Comparison of ENCODE assay signal across 25 cellular contexts in the genomic region with DNA sequence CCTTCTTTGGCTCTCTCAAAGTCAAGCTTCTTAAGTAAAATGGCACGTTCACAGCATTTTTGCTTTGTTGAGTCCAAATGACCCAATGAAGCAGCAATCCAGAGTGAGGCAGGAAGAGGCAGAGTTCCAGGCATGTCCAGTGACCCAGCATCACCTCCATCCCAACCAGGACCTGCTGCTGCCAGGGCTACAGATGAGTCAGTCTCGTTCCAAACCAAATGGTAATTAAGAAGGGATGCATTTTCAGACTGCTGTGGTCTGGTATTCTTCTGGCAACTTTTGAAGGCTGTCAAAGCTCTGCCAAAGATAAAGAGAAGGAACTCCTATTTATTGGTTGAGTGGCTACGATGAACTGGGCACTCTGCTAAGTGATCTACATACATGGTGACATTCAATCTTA.
DNase-seq lines count a peak whose midpoint lies in the region; ATAC-seq and TF ChIP-seq lines count a peak whose summit lies in the region.
"Had no signal": no experiment of that assay in that cellular context is flagged by ENCODE, and none has a peak within 500 bp of the region (broad histone marks: within the 10 kb centered on the region; RNA-seq: fewer than 3 reads in every experiment).

No MANE protein-coding gene starts in this region.

- no peak for TF ChIP-seq CTCF in SK-N-SH (IDR thresholded peaks at IDR 0.05)
- no peak for TF ChIP-seq CTCF in fibroblast of lung (conservative IDR thresholded peaks at IDR 0.05 in 1 of 2, IDR thresholded peaks at IDR 0.05 in 1 of 2; ENCODE audit: low read depth in 1 of 2, low read length in 2 of 2)

- no peak overlapping the region for H3K27ac Mint-ChIP-seq in stimulated activated memory B cell treated with anti-CD40 and anti-IgM and Interleukin-4, amounts not matched to agents 10 μg/mL and 1 μg/mL and 100 μg/mL, for 72 hours
- H3K27ac Mint-ChIP-seq: activated naive CD4-positive, alpha-beta T cell treated with anti-CD3 and anti-CD28 coated beads, Interleukin-2, amount 10 ng/mL, durations not matched to agents 7 days and 5 days; B cell had no signal

- no peak overlapping the region for H3K9ac ChIP-seq in SK-N-SH
- H3K9ac ChIP-seq in fibroblast of lung (ENCODE audit: insufficient read depth, low read length): no peak overlapping the region
- H3K9ac ChIP-seq: KMS-11 had no signal

- H3K9me3 ChIP-seq in SK-N-SH: no peaks in the 10 kb centered on the region
- no peaks in the 10 kb centered on the region for H3K9me3 ChIP-seq in fibroblast of lung (ENCODE audit: control insufficient read depth, insufficient read depth, low read depth, low read length)
- H3K9me3 ChIP-seq: breast epithelium, sigmoid colon had no signal

- H3K27me3 Mint-ChIP-seq in stimulated activated memory B cell treated with anti-CD40 and anti-IgM and Interleukin-4, amounts not matched to agents 10 μg/mL and 1 μg/mL and 100 μg/mL, for 72 hours: peaks cover 13% of the 10 kb centered on the region
- H3K27me3 Mint-ChIP-seq: activated naive CD4-positive, alpha-beta T cell treated with anti-CD3 and anti-CD28 coated beads, Interleukin-2, amount 10 ng/mL, durations not matched to agents 7 days and 5 days had no signal

- intact Hi-C loops in sciatic nerve (cut with DNase I): no loop called here

- 14% methylated on average over 3 of the region's 3 CpGs for WGBS in SK-N-SH (ENCODE audit: low lambda C conversion rate)

- POLR2A ChIA-PET in SK-N-SH (lab: Yijun Ruan, JAX): no interaction called here

- no peak overlapping the region for H2AFZ ChIP-seq in SK-N-SH (ENCODE audit: low read depth)
- no peak overlapping the region for H2AFZ ChIP-seq in fibroblast of lung (ENCODE audit: low read length)

- H3K4me1 ChIP-seq in SK-N-SH (ENCODE audit: control insufficient read depth in 1 of 2, insufficient read depth in 2 of 2, low read depth in 1 of 2, low read length in 1 of 2): no peaks in the 10 kb centered on the region
- H3K4me1 ChIP-seq in fibroblast of lung (ENCODE audit: control insufficient read depth, extremely low read depth, insufficient read depth, low read length): peaks cover 5% of the 10 kb centered on the region
- H3K4me1 ChIP-seq: breast epithelium, left lung had no signal

- H3K9me3 Mint-ChIP-seq in stimulated activated memory B cell treated with anti-CD40 and anti-IgM and Interleukin-4, amounts not matched to agents 10 μg/mL and 1 μg/mL and 100 μg/mL, for 72 hours: peaks cover 7% of the 10 kb centered on the region

- no peaks in the 10 kb centered on the region for H3F3A ChIP-seq in SK-N-SH (replicated peaks; ENCODE audit: insufficient read depth)

- TF ChIP-seq RAD21 in SK-N-SH (IDR thresholded peaks at IDR 0.05; ENCODE audit: low read length): no peak

- H3K4me3 ChIP-seq in SK-N-SH (ENCODE audit: low read depth in 2 of 2, low read length in 1 of 2) (no peak overlapping the region), fibroblast of lung (replicated peaks in 1 of 4; ENCODE audit: control extremely low read depth in 1 of 4, insufficient read depth in 1 of 4, low read depth in 3 of 4, low read length in 4 of 4) (no peak overlapping the region)
- H3K4me3 ChIP-seq: breast epithelium, dorsolateral prefrontal cortex, left lung, sigmoid colon had no signal

- CTCF ChIA-PET in SK-N-SH (lab: Yijun Ruan, JAX): interaction anchor here (0.8 kb wide), 1 partner anchor 70 kb away, joined by 3 read pairs; no protein-coding TSS in a partner anchor

- H3K27ac ChIP-seq in SK-N-SH (ENCODE audit: low read depth in 2 of 2, low read length in 1 of 2): no peak overlapping the region
- no peak overlapping the region for H3K27ac ChIP-seq in fibroblast of lung (ENCODE audit: insufficient read depth, low read length)
- H3K27ac ChIP-seq: breast epithelium, dorsolateral prefrontal cortex, HL-60, KMS-11, left lung, sigmoid colon had no signal

- peak; percentile 91 for ATAC-seq in sciatic nerve
- ATAC-seq in stimulated activated memory B cell treated with anti-CD40 and anti-IgM and Interleukin-4, amounts not matched to agents 10 μg/mL and 1 μg/mL and 100 μg/mL, for 72 hours: no peak
- ATAC-seq: esophagus mucosa, left lung, Panc1 had no signal

- no peaks in the 10 kb centered on the region for H3K36me3 Mint-ChIP-seq in stimulated activated memory B cell treated with anti-CD40 and anti-IgM and Interleukin-4, amounts not matched to agents 10 μg/mL and 1 μg/mL and 100 μg/mL, for 72 hours
- H3K36me3 Mint-ChIP-seq: activated naive CD4-positive, alpha-beta T cell treated with anti-CD3 and anti-CD28 coated beads, Interleukin-2, amount 10 ng/mL, durations not matched to agents 7 days and 5 days had no signal

- H3K9me2 ChIP-seq in SK-N-SH: no peaks in the 10 kb centered on the region

- no peaks in the 10 kb centered on the region for H3K4me1 Mint-ChIP-seq in stimulated activated memory B cell treated with anti-CD40 and anti-IgM and Interleukin-4, amounts not matched to agents 10 μg/mL and 1 μg/mL and 100 μg/mL, for 72 hours
- H3K4me1 Mint-ChIP-seq: activated naive CD4-positive, alpha-beta T cell treated with anti-CD3 and anti-CD28 coated beads, Interleukin-2, amount 10 ng/mL, durations not matched to agents 7 days and 5 days; B cell had no signal

- H3K4me3 Mint-ChIP-seq in stimulated activated memory B cell treated with anti-CD40 and anti-IgM and Interleukin-4, amounts not matched to agents 10 μg/mL and 1 μg/mL and 100 μg/mL, for 72 hours: no peak overlapping the region
- H3K4me3 Mint-ChIP-seq: activated naive CD4-positive, alpha-beta T cell treated with anti-CD3 and anti-CD28 coated beads, Interleukin-2, amount 10 ng/mL, durations not matched to agents 7 days and 5 days; B cell had no signal

- H3K36me3 ChIP-seq in SK-N-SH (replicated peaks in 1 of 2; ENCODE audit: control insufficient read depth in 1 of 2, insufficient read depth in 2 of 2, low read length in 1 of 2) (no peaks in the 10 kb centered on the region), fibroblast of lung (ENCODE audit: control insufficient read depth, insufficient read depth, low read length) (no peaks in the 10 kb centered on the region)
- H3K36me3 ChIP-seq: breast epithelium, left lung, sigmoid colon had no signal

- peak; percentile 69 for DNase-seq in EL
- DNase-seq in SK-N-SH: no peak
- DNase-seq in fibroblast of lung (ENCODE audit: low read depth in 2 of 2): peak; percentile 65 to 95
- no peak for DNase-seq in sciatic nerve (ENCODE audit: low spot score)
- DNase-seq in NCI-H2029 treated with DMSO at 0.1 percent for 48 hours (lab: John Stamatoyannopoulos, UW): no peak
- no peak for DNase-seq in inferior parietal cortex (ENCODE audit: extremely low spot score)
- no peak for DNase-seq in NCI-H510A (lab: John Stamatoyannopoulos, UW)
- DNase-seq: activated CD4-positive, alpha-beta T cell treated with anti-CD3 and anti-CD28 coated beads, Interleukin-2, amount 50 U/mL, for 4 hours; activated naive CD4-positive, alpha-beta T cell treated with anti-CD3 and anti-CD28 coated beads, Interleukin-2, amount 10 ng/mL, durations not matched to agents 7 days and 5 days; activated T-cell treated with anti-CD3 and anti-CD28 coated beads for 4 hours; dorsolateral prefrontal cortex; GDM1; left lung; NCI-H1417; NCI-H2171 treated with DMSO at 0.1 percent for 48 hours; sigmoid colon; stimulated activated CD4-positive, alpha-beta T cell treated with anti-CD3 and anti-CD28 coated beads, Interleukin-4, amount 100 ng/mL, for 1 hour; substantia nigra had no signal

- TF ChIP-seq EP300 in SK-N-SH (IDR thresholded peaks at IDR 0.05; ENCODE audit: borderline replicate concordance in 1 of 2, low read depth in 1 of 2, low read length in 1 of 2): peak in 1 of 2 experiments; percentile 17; a peak in 1 of 4 replicates

- H3K27me3 ChIP-seq in SK-N-SH (ENCODE audit: insufficient read depth) (peaks cover 24% of the 10 kb centered on the region; the same call in 1 of the 2 replicates), fibroblast of lung (ENCODE audit: control insufficient read depth, insufficient read depth, low read length) (no peaks in the 10 kb centered on the region)
- H3K27me3 ChIP-seq: breast epithelium, dorsolateral prefrontal cortex, left lung, sigmoid colon had no signal

- H3K79me2 ChIP-seq in SK-N-SH (ENCODE audit: insufficient read depth): no peaks in the 10 kb centered on the region
- H3K79me2 ChIP-seq in fibroblast of lung (ENCODE audit: control insufficient read depth, insufficient read depth, low read length): no peaks in the 10 kb centered on the region

- H4K20me1 ChIP-seq in SK-N-SH (ENCODE audit: insufficient read depth) (no peaks in the 10 kb centered on the region), fibroblast of lung (ENCODE audit: control insufficient read depth, extremely low read depth, insufficient read depth, low read length) (no peaks in the 10 kb centered on the region)

- H3K4me2 ChIP-seq in SK-N-SH (no peak overlapping the region), fibroblast of lung (ENCODE audit: extremely low read depth, insufficient read depth, low read length) (no peak overlapping the region)
- H3K4me2 ChIP-seq: KMS-11 had no signal

TF ChIP-seq in SK-N-SH, 30 proteins besides CTCF, POLR2A, EP300 and RAD21 (continues in another document):
- TF ChIP-seq, protein P1, sequence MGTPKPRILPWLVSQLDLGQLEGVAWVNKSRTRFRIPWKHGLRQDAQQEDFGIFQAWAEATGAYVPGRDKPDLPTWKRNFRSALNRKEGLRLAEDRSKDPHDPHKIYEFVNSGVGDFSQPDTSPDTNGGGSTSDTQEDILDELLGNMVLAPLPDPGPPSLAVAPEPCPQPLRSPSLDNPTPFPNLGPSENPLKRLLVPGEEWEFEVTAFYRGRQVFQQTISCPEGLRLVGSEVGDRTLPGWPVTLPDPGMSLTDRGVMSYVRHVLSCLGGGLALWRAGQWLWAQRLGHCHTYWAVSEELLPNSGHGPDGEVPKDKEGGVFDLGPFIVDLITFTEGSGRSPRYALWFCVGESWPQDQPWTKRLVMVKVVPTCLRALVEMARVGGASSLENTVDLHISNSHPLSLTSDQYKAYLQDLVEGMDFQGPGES (IDR thresholded peaks at IDR 0.05; ENCODE audit: low read depth, low read length): no peak
- TF ChIP-seq YY1 (IDR thresholded peaks at IDR 0.05; ENCODE audit: low read depth) (no peak), FOSL2 (IDR thresholded peaks at IDR 0.05; ENCODE audit: borderline replicate concordance, low read depth) (peak; percentile 8; the same call in 1 of the 2 replicates), NFIC (IDR thresholded peaks at IDR 0.05; ENCODE audit: borderline replicate concordance) (peak; percentile 29; the same call in 1 of the 2 replicates), SIN3A (IDR thresholded peaks at IDR 0.05; ENCODE audit: borderline replicate concordance, low read depth, low read length) (no peak), RCOR1 (IDR thresholded peaks at IDR 0.05; ENCODE audit: low read length) (no peak), EZH2phosphoT487 (IDR thresholded peaks at IDR 0.05; ENCODE audit: borderline replicate concordance, low read depth) (no peak), FOXM1 (IDR thresholded peaks at IDR 0.05; ENCODE audit: low read depth) (no peak), POLR2AphosphoS5 (IDR thresholded peaks at IDR 0.05; ENCODE audit: low read depth, low read length) (0 out of 2 replicates have a peak, but pooled peaks have one; percentile 28), NRF1 (IDR thresholded peaks at IDR 0.05; ENCODE audit: low read depth, low read length) (no peak), TCF12 (IDR thresholded peaks at IDR 0.05) (peak; percentile 88)

Comparison
In these comparisons a context has a peak if more than half of its experiments do, and no peak if none do; other contexts are left out.
1. DNase-seq: peak in EL (single experiment) and fibroblast of lung (2 of 2); none in SK-N-SH (single experiment), sciatic nerve (single experiment), NCI-H2029 treated with DMSO at 0.1 percent for 48 hours (single experiment), inferior parietal cortex (single experiment) and NCI-H510A (single experiment).